Comparison of ENCODE assay signal across 8 cellular contexts in genomic region chr15:67543348-67543718, GRCh38. TPM values are rescaled to one million over a fixed set of nuclear protein-coding genes. Genes with fewer than 3 reads are reported as not detected.
A peak's percentile ranks its signal among the peaks of the same experiment; 100 is the strongest.
DNase-seq lines count a peak whose midpoint lies in the region; ATAC-seq and TF ChIP-seq lines count a peak whose summit lies in the region.

No MANE protein-coding gene starts in this region.

- ATAC-seq in GM18502 (IDR thresholded peaks at IDR 0.05; ENCODE audit: poor library complexity, unreplicated experiment): no peak

- peaks cover 47% of the 10 kb centered on the region for H3K4me1 Mint-ChIP-seq in activated CD4-positive, alpha-beta memory T cell treated with anti-CD3 and anti-CD28 coated beads for 36 hours (ENCODE audit: low read depth)

- H3K27ac ChIP-seq in cardiac muscle cell (no peak overlapping the region), rectal smooth muscle tissue (ENCODE audit: low read depth, low read length) (peak overlapping the region; percentile 68)

- H3K27me3 ChIP-seq in cardiac muscle cell (no peaks in the 10 kb centered on the region), rectal smooth muscle tissue (ENCODE audit: control insufficient read depth, insufficient read depth, low read length) (no peaks in the 10 kb centered on the region)

- POLR2A ChIA-PET in activated CD4-positive, alpha-beta memory T cell treated with anti-CD3 and anti-CD28 coated beads for 36 hours (lab: Charles Lee): interaction anchor here (2.9 kb wide), 1 partner anchor 22 kb away, joined by 20 read pairs; the partner anchor contains the start of gene C15orf61

- peak overlapping the region; percentile 86 for H3K9ac ChIP-seq in rectal smooth muscle tissue (ENCODE audit: low read length)

- no peaks in the 10 kb centered on the region for H3K9me3 ChIP-seq in cardiac muscle cell (ENCODE audit: low read depth)

- TF ChIP-seq CTCF in HFF-Myc (IDR thresholded peaks at IDR 0.05; ENCODE audit: low read depth, low read length, missing control alignments) (no peak), cardiac muscle cell (IDR thresholded peaks at IDR 0.05; ENCODE audit: low read depth, low read length) (no peak)

- peak overlapping the region; percentile 93 for H3K4me3 Mint-ChIP-seq in activated CD4-positive, alpha-beta memory T cell treated with anti-CD3 and anti-CD28 coated beads for 36 hours

- intact Hi-C loops in activated CD4-positive, alpha-beta memory T cell treated with anti-CD3 and anti-CD28 coated beads for 36 hours (cut with micrococcal nuclease): loop anchor here (5.0 kb wide), 1 partner anchor 299 kb away; the partner anchor contains the start of gene RNU6-1

- peak overlapping the region; percentile 88 for H3K27ac Mint-ChIP-seq in activated CD4-positive, alpha-beta memory T cell treated with anti-CD3 and anti-CD28 coated beads for 36 hours

- H3K4me1 ChIP-seq in cardiac muscle cell (ENCODE audit: low read depth) (peaks cover under 1% of the 10 kb centered on the region), rectal smooth muscle tissue (ENCODE audit: control insufficient read depth, insufficient read depth, low read length) (peaks cover 15% of the 10 kb centered on the region)

- CTCF ChIA-PET in activated CD4-positive, alpha-beta memory T cell treated with anti-CD3 and anti-CD28 coated beads for 36 hours (lab: Charles Lee): no interaction called here

- no peaks in the 10 kb centered on the region for H3K27me3 Mint-ChIP-seq in activated CD4-positive, alpha-beta memory T cell treated with anti-CD3 and anti-CD28 coated beads for 36 hours

- H3K4me3 ChIP-seq in HFF-Myc (replicated peaks; ENCODE audit: low read depth, low read length): peak overlapping the region; percentile 70
- H3K4me3 ChIP-seq in cardiac muscle cell: peak overlapping the region; percentile 54
- H3K4me3 ChIP-seq in rectal smooth muscle tissue (ENCODE audit: low read length): peak overlapping the region; percentile 95

- H3K36me3 ChIP-seq in cardiac muscle cell (no peaks in the 10 kb centered on the region), rectal smooth muscle tissue (ENCODE audit: control insufficient read depth, insufficient read depth, low read length) (no peaks in the 10 kb centered on the region)

- H3K9me3 Mint-ChIP-seq in activated CD4-positive, alpha-beta memory T cell treated with anti-CD3 and anti-CD28 coated beads for 36 hours: no peaks in the 10 kb centered on the region

- no peak for DNase-seq in HFF-Myc (ENCODE audit: extremely low read depth, low read depth)
- DNase-seq in activated CD4-positive, alpha-beta memory T cell treated with anti-CD3 and anti-CD28 coated beads for 36 hours: no peak
- DNase-seq in cardiac muscle cell (ENCODE audit: low read depth in 1 of 2, low spot score in 1 of 2): no peak
- no peak for DNase-seq in NCI-H2029 treated with DMSO at 0.1 percent for 48 hours (lab: John Stamatoyannopoulos, UW)
- DNase-seq in NCI-H526 treated with DMSO at 0.1 percent for 48 hours (lab: John Stamatoyannopoulos, UW): no peak
- DNase-seq in DMS 273 (lab: John Stamatoyannopoulos, UW; ENCODE audit: unreplicated experiment): no peak

- H3K36me3 Mint-ChIP-seq in activated CD4-positive, alpha-beta memory T cell treated with anti-CD3 and anti-CD28 coated beads for 36 hours: no peaks in the 10 kb centered on the region

RNA-seq across cellular contexts. Expression of gene MAP2K5, which starts 0.8 kb away (rescaled TPM):
- total RNA-seq in activated CD4-positive, alpha-beta memory T cell treated with anti-CD3 and anti-CD28 coated beads for 36 hours: 10 to 100 TPM; 16.5 to 17.4 TPM
- total RNA-seq in cardiac muscle cell: 6.8 and 9.2 TPM in 2 replicates
- polyA plus RNA-seq in cardiac muscle cell: 13.6 and 21.7 TPM in 2 replicates

RNA-seq across cellular contexts. Expression of gene C15orf61, which starts 22.4 kb away (rescaled TPM):
- total RNA-seq in activated CD4-positive, alpha-beta memory T cell treated with anti-CD3 and anti-CD28 coated beads for 36 hours: 1 to 10 TPM; 4.1 to 4.3 TPM
- 5.1 and 6.8 TPM in 2 replicates for total RNA-seq in cardiac muscle cell
- 7.2 and 9.1 TPM in 2 replicates for polyA plus RNA-seq in cardiac muscle cell
